ENCODE assay signal across 9 cellular contexts in genomic region chr2:158179660-158180059, GRCh38.
A peak's percentile ranks its signal among the peaks of the same experiment; 100 is the strongest.
DNase-seq lines count a peak whose midpoint lies in the region; ATAC-seq, FAIRE-seq and TF ChIP-seq lines count a peak whose summit lies in the region.
"Had no signal": no experiment of that assay in that cellular context is flagged by ENCODE, and none has a peak within 500 bp of the region (broad histone marks: within the 10 kb centered on the region; RNA-seq: fewer than 3 reads in every experiment).

No MANE protein-coding gene starts in this region.

- no peaks in the 10 kb centered on the region for H3K4me1 Mint-ChIP-seq in CD4-positive, alpha-beta T cell (ENCODE audit: low read depth)
- peaks cover 8% of the 10 kb centered on the region in 2 experiments; a peak in 3 of 4 replicates for H3K4me1 Mint-ChIP-seq in H9

- no peaks in the 10 kb centered on the region for H3K9me3 Mint-ChIP-seq in CD4-positive, alpha-beta T cell
- no peaks in the 10 kb centered on the region; a peak in 1 of 5 replicates for H3K9me3 Mint-ChIP-seq in H9
- H3K9me3 Mint-ChIP-seq in activated naive CD4-positive, alpha-beta T cell treated with anti-CD3 and anti-CD28 coated beads, Interleukin-2, amount 50 U/mL, for 72 hours = no peaks in the 10 kb centered on the region

- H3T11ph ChIP-seq in H9 (ENCODE audit: low read length) = no peak overlapping the region

- no peaks in the 10 kb centered on the region for H3K23me2 ChIP-seq in H9 (ENCODE audit: insufficient read length, low read depth, low read length, poor library complexity, severe bottlenecking)

- POLR2A ChIA-PET in CD4-positive, alpha-beta T cell (lab: Charles Lee) = no interaction called here

- H2BK120ac ChIP-seq in H9 (ENCODE audit: low read depth, low read length, poor library complexity, severe bottlenecking) = no peak overlapping the region

- no peak overlapping the region for H3K23ac ChIP-seq in H9 (ENCODE audit: insufficient read length, low read depth, low read length)

- no peak overlapping the region for H4K8ac ChIP-seq in H9 (replicated peaks; ENCODE audit: insufficient read length, low read depth, low read length)

- H3K4me3 Mint-ChIP-seq in CD4-positive, alpha-beta T cell = no peak overlapping the region
- H3K4me3 Mint-ChIP-seq in H9 = no peak overlapping the region

- no peak overlapping the region for H3K18ac ChIP-seq in H9 (ENCODE audit: insufficient read length, low read depth, low read length)

- H3K9ac ChIP-seq in H9 (ENCODE audit: extremely low read depth, insufficient read length, low read length) (no peak overlapping the region), kidney (ENCODE audit: low read length in 2 of 2) (no peak overlapping the region)

- H3K9me3 ChIP-seq in CD4-positive, alpha-beta T cell (ENCODE audit: control insufficient read depth, low read length) = no peaks in the 10 kb centered on the region
- H3K9me3 ChIP-seq in H9 (ENCODE audit: control insufficient read depth, low read depth, low read length) (no peaks in the 10 kb centered on the region), kidney (ENCODE audit: control insufficient read depth in 1 of 2, low read length in 2 of 2) (no peaks in the 10 kb centered on the region)
- H3K9me3 ChIP-seq: thoracic aorta had no signal

- H3K36me3 ChIP-seq in kidney (ENCODE audit: control insufficient read depth in 1 of 2, insufficient read depth in 2 of 2, low read length in 2 of 2) = no peaks in the 10 kb centered on the region
- H3K36me3 ChIP-seq: thoracic aorta had no signal

- no peak overlapping the region for H2BK5ac ChIP-seq in H9 (ENCODE audit: insufficient read length, low read length)

- no peak overlapping the region for H4K5ac ChIP-seq in H9 (ENCODE audit: insufficient read length, low read depth, low read length)

- no peak overlapping the region for H2BK15ac ChIP-seq in H9 (ENCODE audit: low read depth, low read length)

- no peak overlapping the region for H2BK12ac ChIP-seq in H9 (ENCODE audit: insufficient read length, low read depth, low read length)

- H2AFZ ChIP-seq in H9 (ENCODE audit: low read length) = no peak overlapping the region

- no peak overlapping the region for H3K27ac Mint-ChIP-seq in CD4-positive, alpha-beta T cell
- H3K27ac Mint-ChIP-seq in H9 = no peak overlapping the region
- no peak overlapping the region for H3K27ac Mint-ChIP-seq in activated naive CD4-positive, alpha-beta T cell treated with anti-CD3 and anti-CD28 coated beads, Interleukin-2, amount 50 U/mL, for 72 hours

- no peaks in the 10 kb centered on the region for H3K79me1 ChIP-seq in H9 (ENCODE audit: insufficient read depth, low read depth, low read length, poor library complexity, severe bottlenecking)

- H2BK20ac ChIP-seq in H9 (ENCODE audit: low read depth, low read length, poor library complexity, severe bottlenecking) = no peak overlapping the region

- FAIRE-seq in kidney (lab: Jason Lieb, UNC) = peak; percentile 66

- no peaks in the 10 kb centered on the region for H4K20me1 ChIP-seq in H9 (ENCODE audit: control insufficient read depth, insufficient read depth, insufficient read length)

- H3K36me3 Mint-ChIP-seq in CD4-positive, alpha-beta T cell (ENCODE audit: low read depth) = no peaks in the 10 kb centered on the region
- no peaks in the 10 kb centered on the region for H3K36me3 Mint-ChIP-seq in H9 (ENCODE audit: insufficient read depth in 1 of 3, low read depth in 3 of 3)
- no peaks in the 10 kb centered on the region for H3K36me3 Mint-ChIP-seq in activated naive CD4-positive, alpha-beta T cell treated with anti-CD3 and anti-CD28 coated beads, Interleukin-2, amount 50 U/mL, for 72 hours

- peaks cover 7% of the 10 kb centered on the region for H3K27me3 ChIP-seq in CD4-positive, alpha-beta T cell (ENCODE audit: control insufficient read depth, insufficient read depth, low read length)
- no peaks in the 10 kb centered on the region for H3K27me3 ChIP-seq in H9 (ENCODE audit: insufficient read depth, low read length)

- no peak overlapping the region for H3K14ac ChIP-seq in H9 (ENCODE audit: insufficient read depth, low read length)

- no peak for ATAC-seq in CD4-positive, alpha-beta T cell (ENCODE audit: poor library complexity)
- no peak for ATAC-seq in GM18870 (IDR thresholded peaks at IDR 0.05; ENCODE audit: unreplicated experiment)
- ATAC-seq in activated naive CD4-positive, alpha-beta T cell treated with anti-CD3 and anti-CD28 coated beads, Interleukin-2, amount 50 U/mL, for 72 hours = no peak
- no peak for ATAC-seq in HG03039 (IDR thresholded peaks at IDR 0.05; ENCODE audit: unreplicated experiment)
- no peak for ATAC-seq in GM21576 (IDR thresholded peaks at IDR 0.05; ENCODE audit: unreplicated experiment)

- intact Hi-C loops in CD4-positive, alpha-beta T cell (cut with DNase I, micrococcal nuclease) = loop anchor here (5.0 kb wide), 1 partner anchor 573 kb away; no protein-coding TSS in a partner anchor
- intact Hi-C loops in kidney (cut with DNase I) = no loop called here

- peak; percentile 49 for TF ChIP-seq CTCF in CD4-positive, alpha-beta T cell (IDR thresholded peaks at IDR 0.05)
- TF ChIP-seq CTCF in H9 (conservative IDR thresholded peaks at IDR 0.05) (peak; percentile 62), kidney (IDR thresholded peaks at IDR 0.05; ENCODE audit: borderline replicate concordance, extremely low read depth, insufficient read depth) (no peak)

- H3K27me3 Mint-ChIP-seq in CD4-positive, alpha-beta T cell = peaks cover 44% of the 10 kb centered on the region
- no peaks in the 10 kb centered on the region; the same call in 1 of the 2 replicates for H3K27me3 Mint-ChIP-seq in H9 (ENCODE audit: low read depth)

- H3K4ac ChIP-seq in H9 (ENCODE audit: low read depth, low read length) = no peak overlapping the region

- CTCF ChIA-PET in CD4-positive, alpha-beta T cell (lab: Charles Lee) = no interaction called here

- H3K56ac ChIP-seq in H9 (ENCODE audit: insufficient read length, low read depth, low read length) = no peak overlapping the region

- H3K27ac ChIP-seq in CD4-positive, alpha-beta T cell (ENCODE audit: low read depth, low read length) = no peak overlapping the region
- no peak overlapping the region for H3K27ac ChIP-seq in H9 (ENCODE audit: insufficient read length, low read depth, low read length)
- no peak overlapping the region for H3K27ac ChIP-seq in kidney (ENCODE audit: low read depth in 2 of 2, low read length in 2 of 2)
- H3K27ac ChIP-seq: thoracic aorta had no signal

- peaks cover 2% of the 10 kb centered on the region; the same call in 1 of the 2 replicates for H3K4me1 ChIP-seq in H9 (ENCODE audit: insufficient read depth, low read length)
- peaks cover 2 to 7% of the 10 kb centered on the region in 2 donors for H3K4me1 ChIP-seq in kidney (ENCODE audit: control insufficient read depth in 1 of 2, insufficient read depth in 1 of 2, low read depth in 1 of 2, low read length in 2 of 2)

- H3K79me2 ChIP-seq in H9 (ENCODE audit: insufficient read depth, low read length) = no peaks in the 10 kb centered on the region

- no peak overlapping the region for H2AK5ac ChIP-seq in H9 (ENCODE audit: insufficient read length, low read length)

- no peak overlapping the region for H3K4me3 ChIP-seq in kidney (ENCODE audit: low read length in 2 of 2)
- H3K4me3 ChIP-seq: thoracic aorta had no signal

- H4K91ac ChIP-seq in H9 (ENCODE audit: insufficient read length, low read depth, low read length) = no peak overlapping the region

- H3K4me2 ChIP-seq in H9 (ENCODE audit: insufficient read depth, insufficient read length, low read length) = no peak overlapping the region

- no peak for DNase-seq in CD4-positive, alpha-beta T cell
- DNase-seq in H9 (no peak), RPMI7951 (ENCODE audit: low read depth) (peak; percentile 5), kidney (no peak)
- no peak for DNase-seq in activated naive CD4-positive, alpha-beta T cell treated with anti-CD3 and anti-CD28 coated beads, Interleukin-2, amount 50 U/mL, for 72 hours (ENCODE audit: low spot score in 2 of 2)

- WGBS in H9 (ENCODE audit: extremely low coverage, insufficient read length, low lambda C conversion rate) = no CpG with 5 or more reads among the region's 2 CpGs
